Comparison of ENCODE assay signal across 10 cellular contexts in genomic region chr19:16373539-16373938, GRCh38. TPM values are rescaled to one million over a fixed set of nuclear protein-coding genes. Genes with fewer than 3 reads are reported as not detected.
DNase-seq lines count a peak whose midpoint lies in the region; ATAC-seq, FAIRE-seq and TF ChIP-seq lines count a peak whose summit lies in the region.
"Had no signal": no experiment of that assay in that cellular context is flagged by ENCODE, and none has a peak within 500 bp of the region (broad histone marks: within the 10 kb centered on the region; RNA-seq: fewer than 3 reads in every experiment).

No MANE protein-coding gene starts in this region.

- CTCF ChIA-PET in HepG2 (lab: Yijun Ruan, JAX; ENCODE audit: low intra/inter-chr PET ratio, low total read pairs): no interaction called here

- FAIRE-seq in HepG2 (lab: Jason Lieb, UNC): peak; percentile 83

- no TSS peak for BruUV-seq in HepG2 (replicated peaks; lab: Mats Ljungman, UMichigan)

- TF ChIP-seq POLR2A in HepG2 (IDR thresholded peaks at IDR 0.05; ENCODE audit: insufficient read depth in 1 of 2, low read depth in 2 of 2, low read length in 2 of 2): no peak

- peaks cover 44% of the 10 kb centered on the region for H3K4me1 ChIP-seq in HepG2 (ENCODE audit: insufficient read depth, low read length)

- TF ChIP-seq EP300 in HepG2 (IDR thresholded peaks at IDR 0.05; ENCODE audit: low read depth in 2 of 2, low read length in 2 of 2) (no peak), HepG2 (CRISPR knock-in tag; IDR thresholded peaks at IDR 0.05; ENCODE audit: borderline replicate concordance) (no peak)

- H3K36me3 ChIP-seq in brain microvascular endothelial cell (replicated peaks): peaks cover 29% of the 10 kb centered on the region
- peaks cover 18 to 52% of the 10 kb centered on the region in 2 experiments for H3K36me3 ChIP-seq in HepG2 (replicated peaks in 1 of 2; ENCODE audit: control insufficient read depth in 1 of 2, insufficient read depth in 2 of 2, low read length in 2 of 2)

- DNase-seq in HuH-7.5 (ENCODE audit: low spot score): peak; percentile 50
- DNase-seq in brain microvascular endothelial cell: peak; percentile 70
- peak; percentile 70 for DNase-seq in HepG2 (ENCODE audit: low spot score)
- DNase-seq in stromal cell of bone marrow (ENCODE audit: low read depth): peak; percentile 86
- no peak for DNase-seq in NCI-H1417 treated with DMSO at 0.1 percent for 48 hours (lab: John Stamatoyannopoulos, UW)
- no peak for DNase-seq in epidermal melanocyte (ENCODE audit: insufficient read length, low spot score)
- DNase-seq: mesendoderm, NCI-H2029 had no signal

- in situ Hi-C loops in brain microvascular endothelial cell (cut with HindIII; ENCODE audit: low pct_ligation_motif_present, low sequenced_read_pairs) (loop anchor here (25.0 kb wide), 1 partner anchor 136 kb away; no protein-coding TSS in a partner anchor), HepG2 (cut with HindIII; ENCODE audit: extremely low pct_ligation_motif_present, low pct_unique_long_range_greater_than_20kb) (no loop called here)

- no peaks in the 10 kb centered on the region for H3K27me3 ChIP-seq in brain microvascular endothelial cell (replicated peaks)
- H3K27me3 ChIP-seq in HepG2 (ENCODE audit: control insufficient read depth in 1 of 2, insufficient read depth in 2 of 2, low read length in 2 of 2): no peaks in the 10 kb centered on the region

- H3K4me3 ChIP-seq in brain microvascular endothelial cell (ENCODE audit: low read depth, low read length): no peak overlapping the region
- no peak overlapping the region for H3K4me3 ChIP-seq in HepG2 (replicated peaks in 1 of 3; ENCODE audit: insufficient read depth in 1 of 3, low read depth in 2 of 3, low read length in 3 of 3)

- ATAC-seq in HepG2: peak; percentile 71
- ATAC-seq in HG03039 (IDR thresholded peaks at IDR 0.05; ENCODE audit: unreplicated experiment): no peak
- ATAC-seq: SK-N-SH treated with all-trans-retinoic acid at 6 μM for 48 hours had no signal

- 74% methylated on average over 9 of the region's 12 CpGs for WGBS in HepG2 (ENCODE audit: low lambda C conversion rate)

- H3K79me2 ChIP-seq in HepG2 (ENCODE audit: insufficient read depth, low read length): no peaks in the 10 kb centered on the region

- no peak for TF ChIP-seq CTCF in brain microvascular endothelial cell (IDR thresholded peaks at IDR 0.05; ENCODE audit: low read depth, low read length, missing control alignments)
- TF ChIP-seq CTCF in HepG2 (CRISPR knock-in tag; IDR thresholded peaks at IDR 0.05): no peak

- POLR2A ChIA-PET in HepG2 (lab: Yijun Ruan, JAX): no interaction called here

- TF ChIP-seq RAD21 in HepG2 (CRISPR knock-in tag; IDR thresholded peaks at IDR 0.05): no peak

- H2AFZ ChIP-seq in HepG2 (ENCODE audit: low read length): no peak overlapping the region

- no peaks in the 10 kb centered on the region for H4K20me1 ChIP-seq in HepG2 (ENCODE audit: insufficient read depth, low read length)

- no peak overlapping the region for H3K9ac ChIP-seq in HepG2 (ENCODE audit: insufficient read depth, low read depth, low read length)

- H3K9me3 ChIP-seq in HepG2 (ENCODE audit: low read length): no peaks in the 10 kb centered on the region

- peak overlapping the region; percentile 14; the same call in 1 of the 2 replicates for H3K4me2 ChIP-seq in HepG2 (ENCODE audit: low read depth, low read length)

- H3K27ac ChIP-seq in brain microvascular endothelial cell (no peak overlapping the region), HepG2 (ENCODE audit: extremely low read length, insufficient read depth, low read length) (no peak overlapping the region)

- intact Hi-C loops in HepG2 (cut with micrococcal nuclease; ENCODE audit: unreplicated experiment): no loop called here

TF ChIP-seq in HepG2, 621 proteins besides CTCF, POLR2A, EP300 and RAD21 (continues in another document):
- TF ChIP-seq RXRB (CRISPR knock-in tag; IDR thresholded peaks at IDR 0.05; ENCODE audit: borderline replicate concordance): 0 out of 2 replicates have a peak, but pooled peaks have one; percentile 17
- no peak for TF ChIP-seq HBP1 (CRISPR knock-in tag; IDR thresholded peaks at IDR 0.05; ENCODE audit: low read depth)
- 0 out of 2 replicates have a peak, but pooled peaks have one; percentile 45 for TF ChIP-seq ZNF547 (CRISPR knock-in tag; IDR thresholded peaks at IDR 0.05)
- no peak for TF ChIP-seq FOXP1 (IDR thresholded peaks at IDR 0.05)
- 0 out of 2 replicates have a peak, but pooled peaks have one; percentile 12 for TF ChIP-seq FOXP1 (CRISPR knock-in tag; IDR thresholded peaks at IDR 0.05)
- no peak for TF ChIP-seq XRCC5 (optimal IDR thresholded peaks at IDR 0.05; ENCODE audit: low read length)
- TF ChIP-seq HDAC1 (CRISPR knock-in tag; IDR thresholded peaks at IDR 0.05): peak; percentile 23; the same call in 1 of the 2 replicates
- peak; percentile 61; the same call in 1 of the 2 replicates for TF ChIP-seq GFI1 (CRISPR knock-in tag; IDR thresholded peaks at IDR 0.05; ENCODE audit: borderline replicate concordance)
- peak; percentile 87 for TF ChIP-seq FOSL2 (CRISPR knock-in tag; IDR thresholded peaks at IDR 0.05)
- TF ChIP-seq USF2 (IDR thresholded peaks at IDR 0.05; ENCODE audit: low read depth, low read length): 0 out of 2 replicates have a peak, but pooled peaks have one; percentile 27
- TF ChIP-seq USF2 (CRISPR knock-in tag; IDR thresholded peaks at IDR 0.05; ENCODE audit: borderline replicate concordance): peak; percentile 50; the same call in 1 of the 2 replicates
- no peak for TF ChIP-seq MIER3 (CRISPR knock-in tag; IDR thresholded peaks at IDR 0.05; ENCODE audit: borderline replicate concordance)
- TF ChIP-seq HOXA3 (CRISPR knock-in tag; IDR thresholded peaks at IDR 0.05): no peak
- TF ChIP-seq NCOA2 (CRISPR knock-in tag; IDR thresholded peaks at IDR 0.05): no peak
- peak; percentile 45 to 81; a peak in 3 of 4 replicates for TF ChIP-seq NR2F1 (CRISPR knock-in tag; IDR thresholded peaks at IDR 0.05)
- no peak for TF ChIP-seq ZNF558 (CRISPR knock-in tag; IDR thresholded peaks at IDR 0.05; ENCODE audit: borderline replicate concordance)
- TF ChIP-seq PHF21A (CRISPR knock-in tag; IDR thresholded peaks at IDR 0.05): peak; percentile 11; the same call in 1 of the 2 replicates
- TF ChIP-seq SAP130 (CRISPR knock-in tag; IDR thresholded peaks at IDR 0.05; ENCODE audit: low read depth): peak; percentile 34; the same call in 1 of the 2 replicates

RNA-seq across cellular contexts. Expression of gene KLF2, which starts 48.9 kb away (rescaled TPM):
- not detected in 2 replicates for total RNA-seq in HepG2 (2016; rRNA removed; fragmentation: Illumina TruSeq; extraction: Trizol)
- total RNA-seq in HepG2 (2016; cell fraction: cytosol; rRNA removed; fragmentation: Illumina TruSeq; extraction: Trizol; ENCODE audit: low read depth): not detected in 2 replicates
- total RNA-seq in HepG2 (2016; cell fraction: insoluble cytoplasmic fraction; rRNA removed; fragmentation: Illumina TruSeq; extraction: Trizol): not detected in 2 replicates
- not detected in 2 replicates for total RNA-seq in HepG2 (2016; cell fraction: membrane; rRNA removed; fragmentation: Illumina TruSeq; extraction: Trizol)
- total RNA-seq in HepG2 (2016; cell fraction: nucleus; rRNA removed; fragmentation: Illumina TruSeq; extraction: Trizol): not detected in 2 replicates
- 0.05 TPM in 1 of 2 replicates, not detected in the other for polyA plus RNA-seq in HepG2 (2011; rRNA removed)
- 0.05 TPM in 1 of 2 replicates, not detected in the other for polyA plus RNA-seq in HepG2 (2011; cell fraction: cytosol; rRNA removed)
- 0.16 and 0.23 TPM in 2 replicates for polyA plus RNA-seq in HepG2 (2011; cell fraction: nucleus; rRNA removed)
- not detected in 2 replicates for polyA plus RNA-seq in HepG2 (2012)
- not detected in 2 replicates for polyA plus RNA-seq in HepG2 (2016; cell fraction: cytosol; fragmentation: Illumina TruSeq; extraction: Trizol; ENCODE audit: low read depth)
- not detected in 2 replicates for polyA plus RNA-seq in HepG2 (2016; cell fraction: insoluble cytoplasmic fraction; fragmentation: Illumina TruSeq; extraction: Trizol; ENCODE audit: low read depth)
- polyA plus RNA-seq in HepG2 (2016; cell fraction: membrane; fragmentation: Illumina TruSeq; extraction: Trizol; ENCODE audit: low read depth): 0.27 TPM in 1 of 2 replicates, not detected in the other
- polyA plus RNA-seq in HepG2 (2016; cell fraction: nucleus; fragmentation: Illumina TruSeq; extraction: Trizol; ENCODE audit: insufficient read depth, low read depth): not detected in 2 replicates
- polyA minus RNA-seq in HepG2 (2011; rRNA and poly(A)+ RNA removed; ENCODE audit: low replicate concordance): 0.16 TPM in 1 of 2 replicates, not detected in the other
- polyA minus RNA-seq in HepG2 (2011; cell fraction: cytosol; rRNA and poly(A)+ RNA removed): not detected in 2 replicates
- polyA minus RNA-seq in HepG2 (2011; cell fraction: nucleus; rRNA and poly(A)+ RNA removed): not detected in 2 replicates

Comparison
In these comparisons a context has a peak if more than half of its experiments do, and no peak if none do; other contexts are left out.
1. DNase-seq: peak in HuH-7.5 (single experiment), brain microvascular endothelial cell (single experiment), HepG2 (single experiment) and stromal cell of bone marrow (single experiment); none in NCI-H1417 treated with DMSO at 0.1 percent for 48 hours (single experiment) and epidermal melanocyte (single experiment).